Comparison of ENCODE assay signal across 14 cellular contexts in genomic region chr4:121998024-121998423, GRCh38. TPM values are rescaled to one million over a fixed set of nuclear protein-coding genes. Genes with fewer than 3 reads are reported as not detected.
A peak's percentile ranks its signal among the peaks of the same experiment; 100 is the strongest.
DNase-seq lines count a peak whose midpoint lies in the region; ATAC-seq and TF ChIP-seq lines count a peak whose summit lies in the region.
"Had no signal": no experiment of that assay in that cellular context is flagged by ENCODE, and none has a peak within 500 bp of the region (broad histone marks: within the 10 kb centered on the region; RNA-seq: fewer than 3 reads in every experiment).

No MANE protein-coding gene starts in this region.

- DNase-seq in NCI-H146 (lab: John Stamatoyannopoulos, UW), result peak; percentile 4
- no peak for DNase-seq in NCI-H146 treated with DMSO at 0.1 percent for 48 hours (lab: John Stamatoyannopoulos, UW; ENCODE audit: unreplicated experiment)
- DNase-seq in M059J (ENCODE audit: low read depth), result peak; percentile 34
- no peak for DNase-seq in astrocyte of the cerebellum (ENCODE audit: low read depth)
- no peak for DNase-seq in naive thymus-derived CD4-positive, alpha-beta T cell
- DNase-seq in mucosa of descending colon, result no peak
- DNase-seq: esophagus squamous epithelium, T-helper 9 cell had no signal

- CTCF ChIA-PET in naive thymus-derived CD4-positive, alpha-beta T cell (lab: Charles Lee), result interaction anchor here (0.6 to 1.1 kb wide), 3 partner anchors 97 to 246 kb away, joined by 3 to 4 read pairs (median 3); no protein-coding TSS in a partner anchor

- H3K4me1 Mint-ChIP-seq in naive thymus-derived CD4-positive, alpha-beta T cell, result peaks cover 0 to 1% (median 0%) of the 10 kb centered on the region in 7 donors
- H3K4me1 Mint-ChIP-seq: brain, IgD-negative memory B cell had no signal

- H3K27me3 ChIP-seq in naive thymus-derived CD4-positive, alpha-beta T cell (ENCODE audit: control insufficient read depth in 2 of 2, insufficient read depth in 2 of 2, low read length in 2 of 2), result peaks cover 0 to 4% of the 10 kb centered on the region in 2 donors

- ATAC-seq in naive thymus-derived CD4-positive, alpha-beta T cell, result peak; percentile 18
- ATAC-seq in HG02884 (IDR thresholded peaks at IDR 0.05; ENCODE audit: unreplicated experiment) (no peak), HG02759 (IDR thresholded peaks at IDR 0.05; ENCODE audit: unreplicated experiment) (no peak), mucosa of descending colon (no peak)

- no peaks in the 10 kb centered on the region for H3K36me3 Mint-ChIP-seq in naive thymus-derived CD4-positive, alpha-beta T cell
- H3K36me3 Mint-ChIP-seq: brain, IgD-negative memory B cell had no signal

- no peaks in the 10 kb centered on the region for H3K4me1 ChIP-seq in naive thymus-derived CD4-positive, alpha-beta T cell (ENCODE audit: control insufficient read depth in 2 of 2, insufficient read depth in 2 of 2, low read length in 2 of 2)
- no peaks in the 10 kb centered on the region for H3K4me1 ChIP-seq in mucosa of descending colon (ENCODE audit: low read depth)
- H3K4me1 ChIP-seq: esophagus squamous epithelium, parathyroid adenoma had no signal

- intact Hi-C loops in naive thymus-derived CD4-positive, alpha-beta T cell (cut with micrococcal nuclease), result loop anchor here in 1 of 2 donors (5.0 kb wide), 1 partner anchor 579 kb away; no protein-coding TSS in a partner anchor
- intact Hi-C loops in mucosa of descending colon (cut with DNase I, micrococcal nuclease), result no loop called here

- no peak overlapping the region for H3K27ac ChIP-seq in naive thymus-derived CD4-positive, alpha-beta T cell (ENCODE audit: low read depth, low read length)
- H3K27ac ChIP-seq: esophagus squamous epithelium, parathyroid adenoma, thoracic aorta had no signal

- H3K27me3 Mint-ChIP-seq in naive thymus-derived CD4-positive, alpha-beta T cell, result peaks cover 21 to 59% (median 32%) of the 10 kb centered on the region in 5 donors

- H3K9me3 Mint-ChIP-seq in naive thymus-derived CD4-positive, alpha-beta T cell, result no peaks in the 10 kb centered on the region
- H3K9me3 Mint-ChIP-seq: IgD-negative memory B cell had no signal

- H3K4me3 ChIP-seq in astrocyte of the cerebellum (ENCODE audit: low read depth, low read length), result no peak overlapping the region
- no peak overlapping the region for H3K4me3 ChIP-seq in naive thymus-derived CD4-positive, alpha-beta T cell (ENCODE audit: low read length)
- H3K4me3 ChIP-seq in mucosa of descending colon, result no peak overlapping the region
- H3K4me3 ChIP-seq: esophagus squamous epithelium, thoracic aorta had no signal

- no peaks in the 10 kb centered on the region for H3K36me3 ChIP-seq in naive thymus-derived CD4-positive, alpha-beta T cell (ENCODE audit: control insufficient read depth in 2 of 3, insufficient read depth in 3 of 3, low read length in 3 of 3)
- no peaks in the 10 kb centered on the region for H3K36me3 ChIP-seq in mucosa of descending colon (ENCODE audit: low read depth)
- H3K36me3 ChIP-seq: esophagus squamous epithelium, thoracic aorta had no signal

- TF ChIP-seq CTCF in astrocyte of the cerebellum (IDR thresholded peaks at IDR 0.05; ENCODE audit: low read depth, low read length, missing control alignments), result peak; percentile 8
- TF ChIP-seq CTCF in mucosa of descending colon (IDR thresholded peaks at IDR 0.05), result no peak

- no peaks in the 10 kb centered on the region for H3K9me3 ChIP-seq in naive thymus-derived CD4-positive, alpha-beta T cell (ENCODE audit: control insufficient read depth in 2 of 3, low read length in 3 of 3)
- no peaks in the 10 kb centered on the region for H3K9me3 ChIP-seq in mucosa of descending colon
- H3K9me3 ChIP-seq: esophagus squamous epithelium, thoracic aorta had no signal

- POLR2A ChIA-PET in naive thymus-derived CD4-positive, alpha-beta T cell (lab: Charles Lee), result no interaction called here

- in situ Hi-C loops in astrocyte of the cerebellum (cut with HindIII; ENCODE audit: low sequenced_read_pairs), result no loop called here

- H3K4me3 Mint-ChIP-seq in naive thymus-derived CD4-positive, alpha-beta T cell, result no peak overlapping the region
- H3K4me3 Mint-ChIP-seq: brain, IgD-negative memory B cell had no signal

- H3K27ac Mint-ChIP-seq in naive thymus-derived CD4-positive, alpha-beta T cell, result no peak overlapping the region
- H3K27ac Mint-ChIP-seq: brain, IgD-negative memory B cell had no signal

RNA-seq across cellular contexts. Expression of gene TRPC3, which starts 46.2 kb away (rescaled TPM):
- total RNA-seq in M059J (2014; rRNA removed; shearing (Covaris generic)), result 1.6 and 2.9 TPM in 2 replicates
- total RNA-seq in naive thymus-derived CD4-positive, alpha-beta T cell, result under 1 TPM in 1 of 5 experiments, not detected in 4; 0.99 TPM
- not detected for polyA plus RNA-seq in naive thymus-derived CD4-positive, alpha-beta T cell
- total RNA-seq in mucosa of descending colon, result 1 to 10 TPM in 1 of 3 donors, under 1 TPM in 2; 0.17 to 1.0 (median 0.51) TPM
- polyA plus RNA-seq: IgD-negative memory B cell had no signal

Comparison
In these comparisons a context has a peak if more than half of its experiments do, and no peak if none do; other contexts are left out.
1. DNase-seq: peak in NCI-H146 (single experiment) and M059J (single experiment); none in NCI-H146 treated with DMSO at 0.1 percent for 48 hours (single experiment), astrocyte of the cerebellum (single experiment), naive thymus-derived CD4-positive, alpha-beta T cell (0 of 9) and mucosa of descending colon (0 of 3).